8 cellular contexts compared by ENCODE assay signal in genomic region chr14:79432640-79433039, GRCh38.
"Had no signal": no experiment of that assay in that cellular context is flagged by ENCODE, and none has a peak within 500 bp of the region (broad histone marks: within the 10 kb centered on the region; RNA-seq: fewer than 3 reads in every experiment).

No MANE protein-coding gene starts in this region.

- ATAC-seq: GM12878 had no signal

- DNase-seq: GDM1, GF-D8 had no signal

- H3K4me3 ChIP-seq: GM12878 had no signal

- FAIRE-seq: G401.6, GM12878, GM12891, GM12892, GM18507, GM19239 had no signal
